In the genomic region with DNA sequence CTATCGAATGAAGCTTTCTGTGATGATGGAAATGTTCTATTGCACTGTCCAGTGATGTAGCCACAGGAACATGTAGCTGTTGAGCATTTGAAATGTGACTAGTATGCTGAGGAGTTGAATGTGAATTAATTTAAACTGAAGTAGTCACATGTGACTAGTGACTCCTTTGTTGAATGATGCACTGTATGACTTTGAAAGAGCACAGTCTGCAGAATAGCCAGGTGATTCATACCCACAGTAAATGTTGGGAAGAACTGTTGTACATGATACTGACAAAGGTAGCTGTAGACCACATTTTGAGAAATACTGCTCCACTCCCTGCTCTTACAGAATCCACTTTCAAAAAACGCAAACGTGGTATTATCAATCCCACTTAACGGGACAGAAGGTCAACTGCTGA, we compare ENCODE assay signal across 1 cellular context.
TF ChIP-seq lines count a peak whose summit lies in the region.

No MANE protein-coding gene starts in this region.

TF ChIP-seq in K562, 482 proteins besides CTCF, POLR2A, EP300 and RAD21 (continued from another document):
- TF ChIP-seq, protein P1, sequence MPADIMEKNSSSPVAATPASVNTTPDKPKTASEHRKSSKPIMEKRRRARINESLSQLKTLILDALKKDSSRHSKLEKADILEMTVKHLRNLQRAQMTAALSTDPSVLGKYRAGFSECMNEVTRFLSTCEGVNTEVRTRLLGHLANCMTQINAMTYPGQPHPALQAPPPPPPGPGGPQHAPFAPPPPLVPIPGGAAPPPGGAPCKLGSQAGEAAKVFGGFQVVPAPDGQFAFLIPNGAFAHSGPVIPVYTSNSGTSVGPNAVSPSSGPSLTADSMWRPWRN (IDR thresholded peaks at IDR 0.05; ENCODE audit: low read depth), result no peak
- no peak for TF ChIP-seq ZNF76 (CRISPR knock-in tag; IDR thresholded peaks at IDR 0.05; ENCODE audit: borderline replicate concordance)
- no peak for TF ChIP-seq ZNF57 (CRISPR knock-in tag; IDR thresholded peaks at IDR 0.05)
- no peak for TF ChIP-seq ZNF184 (CRISPR knock-in tag; IDR thresholded peaks at IDR 0.05)
- TF ChIP-seq ZNF561 (CRISPR knock-in tag; conservative IDR thresholded peaks at IDR 0.05), result no peak
- TF ChIP-seq NRF1 (conservative IDR thresholded peaks at IDR 0.05 in 1 of 2, IDR thresholded peaks at IDR 0.05 in 1 of 2), result no peak
- TF ChIP-seq, protein P2, sequence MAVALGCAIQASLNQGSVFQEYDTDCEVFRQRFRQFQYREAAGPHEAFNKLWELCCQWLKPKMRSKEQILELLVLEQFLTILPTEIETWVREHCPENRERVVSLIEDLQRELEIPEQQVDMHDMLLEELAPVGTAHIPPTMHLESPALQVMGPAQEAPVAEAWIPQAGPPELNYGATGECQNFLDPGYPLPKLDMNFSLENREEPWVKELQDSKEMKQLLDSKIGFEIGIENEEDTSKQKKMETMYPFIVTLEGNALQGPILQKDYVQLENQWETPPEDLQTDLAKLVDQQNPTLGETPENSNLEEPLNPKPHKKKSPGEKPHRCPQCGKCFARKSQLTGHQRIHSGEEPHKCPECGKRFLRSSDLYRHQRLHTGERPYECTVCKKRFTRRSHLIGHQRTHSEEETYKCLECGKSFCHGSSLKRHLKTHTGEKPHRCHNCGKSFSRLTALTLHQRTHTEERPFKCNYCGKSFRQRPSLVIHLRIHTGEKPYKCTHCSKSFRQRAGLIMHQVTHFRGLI (CRISPR knock-in tag; IDR thresholded peaks at IDR 0.05), result no peak
- no peak for TF ChIP-seq ZNF699 (CRISPR knock-in tag; IDR thresholded peaks at IDR 0.05; ENCODE audit: insufficient replicate concordance)
- TF ChIP-seq SLC30A9 (CRISPR knock-in tag; IDR thresholded peaks at IDR 0.05), result no peak
- TF ChIP-seq STAG1 (CRISPR knock-in tag; IDR thresholded peaks at IDR 0.05; ENCODE audit: borderline replicate concordance), result no peak
- TF ChIP-seq SRSF1 (IDR thresholded peaks at IDR 0.05; ENCODE audit: low read depth, low read length), result no peak
- no peak for TF ChIP-seq NBN (IDR thresholded peaks at IDR 0.05; ENCODE audit: low read depth)
- TF ChIP-seq MCM2 (IDR thresholded peaks at IDR 0.05; ENCODE audit: low read depth), result no peak
- TF ChIP-seq, protein P3, sequence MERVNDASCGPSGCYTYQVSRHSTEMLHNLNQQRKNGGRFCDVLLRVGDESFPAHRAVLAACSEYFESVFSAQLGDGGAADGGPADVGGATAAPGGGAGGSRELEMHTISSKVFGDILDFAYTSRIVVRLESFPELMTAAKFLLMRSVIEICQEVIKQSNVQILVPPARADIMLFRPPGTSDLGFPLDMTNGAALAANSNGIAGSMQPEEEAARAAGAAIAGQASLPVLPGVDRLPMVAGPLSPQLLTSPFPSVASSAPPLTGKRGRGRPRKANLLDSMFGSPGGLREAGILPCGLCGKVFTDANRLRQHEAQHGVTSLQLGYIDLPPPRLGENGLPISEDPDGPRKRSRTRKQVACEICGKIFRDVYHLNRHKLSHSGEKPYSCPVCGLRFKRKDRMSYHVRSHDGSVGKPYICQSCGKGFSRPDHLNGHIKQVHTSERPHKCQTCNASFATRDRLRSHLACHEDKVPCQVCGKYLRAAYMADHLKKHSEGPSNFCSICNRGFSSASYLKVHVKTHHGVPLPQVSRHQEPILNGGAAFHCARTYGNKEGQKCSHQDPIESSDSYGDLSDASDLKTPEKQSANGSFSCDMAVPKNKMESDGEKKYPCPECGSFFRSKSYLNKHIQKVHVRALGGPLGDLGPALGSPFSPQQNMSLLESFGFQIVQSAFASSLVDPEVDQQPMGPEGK (CRISPR knock-in tag; IDR thresholded peaks at IDR 0.05; ENCODE audit: borderline replicate concordance), result no peak
- TF ChIP-seq, protein P4, sequence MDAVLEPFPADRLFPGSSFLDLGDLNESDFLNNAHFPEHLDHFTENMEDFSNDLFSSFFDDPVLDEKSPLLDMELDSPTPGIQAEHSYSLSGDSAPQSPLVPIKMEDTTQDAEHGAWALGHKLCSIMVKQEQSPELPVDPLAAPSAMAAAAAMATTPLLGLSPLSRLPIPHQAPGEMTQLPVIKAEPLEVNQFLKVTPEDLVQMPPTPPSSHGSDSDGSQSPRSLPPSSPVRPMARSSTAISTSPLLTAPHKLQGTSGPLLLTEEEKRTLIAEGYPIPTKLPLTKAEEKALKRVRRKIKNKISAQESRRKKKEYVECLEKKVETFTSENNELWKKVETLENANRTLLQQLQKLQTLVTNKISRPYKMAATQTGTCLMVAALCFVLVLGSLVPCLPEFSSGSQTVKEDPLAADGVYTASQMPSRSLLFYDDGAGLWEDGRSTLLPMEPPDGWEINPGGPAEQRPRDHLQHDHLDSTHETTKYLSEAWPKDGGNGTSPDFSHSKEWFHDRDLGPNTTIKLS (IDR thresholded peaks at IDR 0.05; ENCODE audit: borderline replicate concordance, low read depth), result no peak
- TF ChIP-seq, protein P5, sequence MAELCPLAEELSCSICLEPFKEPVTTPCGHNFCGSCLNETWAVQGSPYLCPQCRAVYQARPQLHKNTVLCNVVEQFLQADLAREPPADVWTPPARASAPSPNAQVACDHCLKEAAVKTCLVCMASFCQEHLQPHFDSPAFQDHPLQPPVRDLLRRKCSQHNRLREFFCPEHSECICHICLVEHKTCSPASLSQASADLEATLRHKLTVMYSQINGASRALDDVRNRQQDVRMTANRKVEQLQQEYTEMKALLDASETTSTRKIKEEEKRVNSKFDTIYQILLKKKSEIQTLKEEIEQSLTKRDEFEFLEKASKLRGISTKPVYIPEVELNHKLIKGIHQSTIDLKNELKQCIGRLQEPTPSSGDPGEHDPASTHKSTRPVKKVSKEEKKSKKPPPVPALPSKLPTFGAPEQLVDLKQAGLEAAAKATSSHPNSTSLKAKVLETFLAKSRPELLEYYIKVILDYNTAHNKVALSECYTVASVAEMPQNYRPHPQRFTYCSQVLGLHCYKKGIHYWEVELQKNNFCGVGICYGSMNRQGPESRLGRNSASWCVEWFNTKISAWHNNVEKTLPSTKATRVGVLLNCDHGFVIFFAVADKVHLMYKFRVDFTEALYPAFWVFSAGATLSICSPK (IDR thresholded peaks at IDR 0.05; ENCODE audit: borderline replicate concordance), result no peak
- TF ChIP-seq ZNF324 (CRISPR knock-in tag; IDR thresholded peaks at IDR 0.05), result no peak
- TF ChIP-seq TAF7 (tag; IDR thresholded peaks at IDR 0.05), result no peak
TF ChIP-seq in K562: peak in this region for 0.
